Comparison of ENCODE assay signal across 1 cellular context in genomic region chr17:68101075-68101991, GRCh38.
A peak's percentile ranks its signal among the peaks of the same experiment; 100 is the strongest.
TF ChIP-seq lines count a peak whose summit lies in the region.

No MANE protein-coding gene starts in this region.

TF ChIP-seq in WTC11, 78 proteins besides CTCF, POLR2A, EP300 and RAD21 (continued from another document):
- TF ChIP-seq ZNF425 (CRISPR knock-in tag; conservative IDR thresholded peaks at IDR 0.05) (no peak), EMX1 (CRISPR knock-in tag; IDR thresholded peaks at IDR 0.05) (no peak), NFATC4 (CRISPR knock-in tag; IDR thresholded peaks at IDR 0.05) (no peak), GTF2I (CRISPR knock-in tag; conservative IDR thresholded peaks at IDR 0.05) (no peak), ZNF532 (CRISPR knock-in tag; IDR thresholded peaks at IDR 0.05; ENCODE audit: borderline replicate concordance) (no peak), ATF2 (CRISPR knock-in tag; IDR thresholded peaks at IDR 0.05; ENCODE audit: borderline replicate concordance, low read depth) (no peak), FOXK1 (CRISPR knock-in tag; IDR thresholded peaks at IDR 0.05) (peak; percentile 95), ZSCAN18 (CRISPR knock-in tag; IDR thresholded peaks at IDR 0.05) (no peak), OVOL2 (CRISPR knock-in tag; IDR thresholded peaks at IDR 0.05; ENCODE audit: borderline replicate concordance) (no peak), MYBL2 (CRISPR knock-in tag; IDR thresholded peaks at IDR 0.05) (peak; percentile 92), ZBTB43 (CRISPR knock-in tag; IDR thresholded peaks at IDR 0.05) (peak; percentile 86), NFYB (CRISPR knock-in tag; conservative IDR thresholded peaks at IDR 0.05; ENCODE audit: low read depth) (peak; percentile 47; the same call in 1 of the 2 replicates), ZBTB21 (CRISPR knock-in tag; IDR thresholded peaks at IDR 0.05; ENCODE audit: borderline replicate concordance) (peak; percentile 87; the same call in 1 of the 2 replicates), IRF1 (CRISPR knock-in tag; IDR thresholded peaks at IDR 0.05) (peak; percentile 83; the same call in 1 of the 2 replicates), ZNF317 (CRISPR knock-in tag; IDR thresholded peaks at IDR 0.05; ENCODE audit: borderline replicate concordance, low read depth) (peak; percentile 27; the same call in 1 of the 2 replicates), GRHL2 (CRISPR knock-in tag; IDR thresholded peaks at IDR 0.05; ENCODE audit: insufficient replicate concordance, severe bottlenecking) (no peak), MAX (CRISPR knock-in tag; IDR thresholded peaks at IDR 0.05) (peak; percentile 75), SMAD3 (CRISPR knock-in tag; IDR thresholded peaks at IDR 0.05; ENCODE audit: borderline replicate concordance) (peak; percentile 94), HMGA2 (CRISPR knock-in tag; IDR thresholded peaks at IDR 0.05) (no peak), RELA (CRISPR knock-in tag; IDR thresholded peaks at IDR 0.05; ENCODE audit: borderline replicate concordance) (no peak), ELF4 (CRISPR knock-in tag; IDR thresholded peaks at IDR 0.05; ENCODE audit: low read depth) (peak; percentile 95), TP53 (CRISPR knock-in tag; IDR thresholded peaks at IDR 0.05) (peak; percentile 92; the same call in 1 of the 2 replicates), TEAD4 (CRISPR knock-in tag; IDR thresholded peaks at IDR 0.05) (0 out of 2 replicates have a peak, but pooled peaks have one; percentile 33), STAT6 (CRISPR knock-in tag; conservative IDR thresholded peaks at IDR 0.05; ENCODE audit: low read depth) (no peak; the same call in 1 of the 2 replicates), USF2 (CRISPR knock-in tag; IDR thresholded peaks at IDR 0.05) (peak; percentile 83), RORB (CRISPR knock-in tag; IDR thresholded peaks at IDR 0.05) (no peak), TEAD1 (CRISPR knock-in tag; IDR thresholded peaks at IDR 0.05) (peak; percentile 92), ZNF121 (CRISPR knock-in tag; IDR thresholded peaks at IDR 0.05) (no peak), ZMAT4 (CRISPR knock-in tag; IDR thresholded peaks at IDR 0.05) (no peak), TCF7 (CRISPR knock-in tag; IDR thresholded peaks at IDR 0.05; ENCODE audit: low read depth) (peak; percentile 63; the same call in 1 of the 2 replicates), PRDM15 (CRISPR knock-in tag; IDR thresholded peaks at IDR 0.05) (peak; percentile 38; the same call in 1 of the 2 replicates), FOXP1 (CRISPR knock-in tag; IDR thresholded peaks at IDR 0.05; ENCODE audit: borderline replicate concordance) (peak; percentile 98)
